In genomic region chr6:40788661-40789111, GRCh38 we compare ENCODE assay signal across 10 cellular contexts.
A peak's percentile ranks its signal among the peaks of the same experiment; 100 is the strongest.
DNase-seq lines count a peak whose midpoint lies in the region; ATAC-seq and TF ChIP-seq lines count a peak whose summit lies in the region.
"Had no signal": no experiment of that assay in that cellular context is flagged by ENCODE, and none has a peak within 500 bp of the region (broad histone marks: within the 10 kb centered on the region; RNA-seq: fewer than 3 reads in every experiment).

No MANE protein-coding gene starts in this region.

- no peak for ATAC-seq in memory B cell (ENCODE audit: low read depth)

- no peaks in the 10 kb centered on the region for H3K36me3 ChIP-seq in BLaER1
- no peaks in the 10 kb centered on the region for H3K36me3 ChIP-seq in stomach

- peaks cover 2% of the 10 kb centered on the region for H3K36me3 Mint-ChIP-seq in activated naive CD8-positive, alpha-beta T cell treated with anti-CD3 and anti-CD28 coated beads for 36 hours
- H3K36me3 Mint-ChIP-seq in memory B cell (no peaks in the 10 kb centered on the region), Calu3 (ENCODE audit: insufficient read depth, unreplicated experiment) (no peaks in the 10 kb centered on the region)

- CTCF ChIA-PET in Calu3 (lab: Charles Lee) = no interaction called here

- no peak overlapping the region for H3K4me3 ChIP-seq in BLaER1
- H3K4me3 ChIP-seq in stomach = no peak overlapping the region

- TF ChIP-seq CTCF in stomach (IDR thresholded peaks at IDR 0.05) (no peak), Calu3 (IDR thresholded peaks at IDR 0.05; ENCODE audit: unreplicated experiment) (no peak)

- TF ChIP-seq POLR2A in stomach (IDR thresholded peaks at IDR 0.05) = no peak

- 55 to 70% (median 64%) methylated on average over 5 of the region's 5 CpGs for whole genome bisulfite sequencing in stomach, 5 donors

- H3K27ac Mint-ChIP-seq in activated naive CD8-positive, alpha-beta T cell treated with anti-CD3 and anti-CD28 coated beads for 36 hours = peak overlapping the region; percentile 87
- H3K27ac Mint-ChIP-seq in memory B cell (peak overlapping the region; percentile 0), Calu3 (ENCODE audit: unreplicated experiment) (no peak overlapping the region)

- no peaks in the 10 kb centered on the region for H3K9me3 Mint-ChIP-seq in activated naive CD8-positive, alpha-beta T cell treated with anti-CD3 and anti-CD28 coated beads for 36 hours
- H3K9me3 Mint-ChIP-seq in memory B cell (no peaks in the 10 kb centered on the region), Calu3 (ENCODE audit: low read depth, unreplicated experiment) (no peaks in the 10 kb centered on the region)

- H3K27me3 ChIP-seq in BLaER1 (no peaks in the 10 kb centered on the region), stomach (no peaks in the 10 kb centered on the region)

- H3K4me1 Mint-ChIP-seq in activated naive CD8-positive, alpha-beta T cell treated with anti-CD3 and anti-CD28 coated beads for 36 hours = peaks cover 17% of the 10 kb centered on the region
- H3K4me1 Mint-ChIP-seq in memory B cell = peaks cover 4% of the 10 kb centered on the region
- H3K4me1 Mint-ChIP-seq in Calu3 (ENCODE audit: low read depth, unreplicated experiment) = no peaks in the 10 kb centered on the region

- no peak overlapping the region for H3K9ac ChIP-seq in BLaER1

- TF ChIP-seq EP300 in stomach (IDR thresholded peaks at IDR 0.05) = no peak

- H3K27me3 Mint-ChIP-seq in activated naive CD8-positive, alpha-beta T cell treated with anti-CD3 and anti-CD28 coated beads for 36 hours = no peaks in the 10 kb centered on the region
- H3K27me3 Mint-ChIP-seq in memory B cell (peaks cover 8% of the 10 kb centered on the region), Calu3 (ENCODE audit: unreplicated experiment) (peaks cover 71% of the 10 kb centered on the region)

- H4K20me1 ChIP-seq in BLaER1 = no peaks in the 10 kb centered on the region

- no peak overlapping the region for H3K27ac ChIP-seq in BLaER1
- H3K27ac ChIP-seq in stomach = no peak overlapping the region

- DNase-seq in NCI-H446 treated with DMSO at 0.1 percent for 48 hours (lab: John Stamatoyannopoulos, UW) (peak; percentile 17), memory B cell (ENCODE audit: low spot score in 2 of 2) (no peak), AML-193 (lab: John Stamatoyannopoulos, UW) (no peak), stomach (no peak), hepatic stellate cell (ENCODE audit: low spot score) (no peak), Calu3 (no peak)
- DNase-seq in activated naive CD8-positive, alpha-beta T cell treated with anti-CD3 and anti-CD28 coated beads for 36 hours = peak; percentile 48
- DNase-seq: DMS 273 treated with DMSO at 0.1 percent for 48 hours, NCI-H345 had no signal

- peaks cover 11% of the 10 kb centered on the region for H3K4me1 ChIP-seq in BLaER1
- H3K4me1 ChIP-seq in stomach = peaks cover 0 to 9% (median 0%) of the 10 kb centered on the region in 4 donors

- H3K4me2 ChIP-seq in BLaER1 = peak overlapping the region; percentile 43

- H3K4me3 Mint-ChIP-seq in activated naive CD8-positive, alpha-beta T cell treated with anti-CD3 and anti-CD28 coated beads for 36 hours = peak overlapping the region; percentile 19
- H3K4me3 Mint-ChIP-seq in memory B cell = no peak overlapping the region
- H3K4me3 Mint-ChIP-seq in Calu3 (ENCODE audit: low read depth, unreplicated experiment) = no peak overlapping the region

- H3K9me3 ChIP-seq in BLaER1 (no peaks in the 10 kb centered on the region), stomach (no peaks in the 10 kb centered on the region)

- BruUV-seq in Calu3 (replicated peaks; lab: Mats Ljungman, UMichigan) = no TSS peak

- intact Hi-C loops in stomach (cut with DNase I; ENCODE audit: low total_unique reads) (no loop called here), Calu3 (cut with micrococcal nuclease; ENCODE audit: unreplicated experiment) (no loop called here)

Comparison
In these comparisons a context has a peak if more than half of its experiments do, and no peak if none do; other contexts are left out.
1. DNase-seq: peak in NCI-H446 treated with DMSO at 0.1 percent for 48 hours (single experiment) and activated naive CD8-positive, alpha-beta T cell treated with anti-CD3 and anti-CD28 coated beads for 36 hours (single experiment); none in memory B cell (0 of 2), AML-193 (0 of 2), stomach (single experiment), hepatic stellate cell (single experiment) and Calu3 (single experiment).